1 cellular context compared by ENCODE assay signal in genomic region chr16:69726313-69727060, GRCh38.
TF ChIP-seq lines count a peak whose summit lies in the region.

Gene NQO1, minus strand, starts transcription at chr16:69726560. Its CDS starts 121 bp downstream, at chr16:69726439.

TF ChIP-seq in K562, 482 proteins besides CTCF, POLR2A, EP300 and RAD21 (continued from another document and continues in another):
- TF ChIP-seq CREB1 (IDR thresholded peaks at IDR 0.05) (peak; percentile 49; the same call in 1 of the 2 replicates), CREB1 (CRISPR knock-in tag; IDR thresholded peaks at IDR 0.05) (peak; percentile 56; the same call in 1 of the 2 replicates), EHMT2 (IDR thresholded peaks at IDR 0.05) (no peak), KLF1 (tag; IDR thresholded peaks at IDR 0.05) (peak; percentile 90), GMEB1 (CRISPR knock-in tag; IDR thresholded peaks at IDR 0.05) (no peak), YY1 (IDR thresholded peaks at IDR 0.05; ENCODE audit: borderline replicate concordance in 1 of 3, control insufficient read depth in 1 of 3, extremely low read depth in 1 of 3, insufficient read depth in 3 of 3, insufficient read length in 1 of 3, insufficient replicate concordance in 2 of 3, low read depth in 1 of 3, low read length in 2 of 3) (peak in 2 of 3 experiments; percentile 54 to 71), ZNF644 (tag; IDR thresholded peaks at IDR 0.05; ENCODE audit: low read depth) (no peak), ZFP1 (CRISPR knock-in tag; IDR thresholded peaks at IDR 0.05) (no peak), TCFL5 (CRISPR knock-in tag; conservative IDR thresholded peaks at IDR 0.05) (no peak), SP1 (CRISPR knock-in tag; IDR thresholded peaks at IDR 0.05) (no peak; the same call in 1 of the 2 replicates), ZNF253 (CRISPR knock-in tag; conservative IDR thresholded peaks at IDR 0.05) (no peak), ZNF274 (IDR thresholded peaks at IDR 0.05; ENCODE audit: borderline replicate concordance, low read depth, low read length) (no peak), ZNF830 (CRISPR knock-in tag; IDR thresholded peaks at IDR 0.05) (no peak), MBD1 (CRISPR knock-in tag; IDR thresholded peaks at IDR 0.05) (no peak), ZNF354B (CRISPR knock-in tag; IDR thresholded peaks at IDR 0.05) (no peak), ZFX (CRISPR knock-in tag; IDR thresholded peaks at IDR 0.05) (peak; percentile 72), STAT5A (IDR thresholded peaks at IDR 0.05; ENCODE audit: borderline replicate concordance, low read length) (no peak), RBM17 (IDR thresholded peaks at IDR 0.05; ENCODE audit: borderline replicate concordance, low read depth, low read length) (no peak), GABPB2 (CRISPR knock-in tag; conservative IDR thresholded peaks at IDR 0.05) (no peak), KDM1A (IDR thresholded peaks at IDR 0.05) (peak; percentile 65 to 69), POLR2B (IDR thresholded peaks at IDR 0.05; ENCODE audit: low read depth, partially characterized antibody) (peak; percentile 89), RNF2 (IDR thresholded peaks at IDR 0.05) (peak; percentile 82; the same call in 1 of the 2 replicates), ZBTB43 (CRISPR knock-in tag; IDR thresholded peaks at IDR 0.05) (no peak), HOXB6 (CRISPR knock-in tag; IDR thresholded peaks at IDR 0.05; ENCODE audit: borderline replicate concordance) (no peak), TAF1 (IDR thresholded peaks at IDR 0.05; ENCODE audit: control insufficient read depth, extremely low read depth, insufficient read depth, low read length, severe bottlenecking) (peak; percentile 75), NCOA2 (IDR thresholded peaks at IDR 0.05; ENCODE audit: partially characterized antibody in 2 of 2) (no peak), TEAD4 (IDR thresholded peaks at IDR 0.05; ENCODE audit: low read length) (peak; percentile 22; the same call in 1 of the 2 replicates), TEAD4 (CRISPR knock-in tag; IDR thresholded peaks at IDR 0.05; ENCODE audit: borderline replicate concordance) (no peak), YBX1 (IDR thresholded peaks at IDR 0.05) (no peak), TRIM24 (IDR thresholded peaks at IDR 0.05) (peak in 1 of 2 experiments; percentile 51; a peak in 1 of 4 replicates), SNAPC5 (CRISPR knock-in tag; IDR thresholded peaks at IDR 0.05) (no peak), HIVEP1 (CRISPR knock-in tag; IDR thresholded peaks at IDR 0.05) (no peak), TFE3 (CRISPR knock-in tag; IDR thresholded peaks at IDR 0.05) (no peak), RBFOX2 (IDR thresholded peaks at IDR 0.05; ENCODE audit: low read depth, low read length) (peak; percentile 98), ZMIZ1 (IDR thresholded peaks at IDR 0.05; ENCODE audit: low read depth in 2 of 2, low read length in 2 of 2) (no peak), CHCHD3 (CRISPR knock-in tag; IDR thresholded peaks at IDR 0.05) (no peak), HMG20A (CRISPR knock-in tag; conservative IDR thresholded peaks at IDR 0.05) (no peak), EZH2 (IDR thresholded peaks at IDR 0.05; ENCODE audit: borderline replicate concordance, low read depth, low read length) (no peak), TAF7 (tag; IDR thresholded peaks at IDR 0.05) (no peak), KDM5B (IDR thresholded peaks at IDR 0.05; ENCODE audit: insufficient replicate concordance, low read depth, low read length) (peak; percentile 92), ZNF699 (CRISPR knock-in tag; IDR thresholded peaks at IDR 0.05; ENCODE audit: insufficient replicate concordance) (no peak), ZNF347 (CRISPR knock-in tag; IDR thresholded peaks at IDR 0.05; ENCODE audit: low read depth) (no peak), HOMEZ (CRISPR knock-in tag; IDR thresholded peaks at IDR 0.05) (no peak), RUNX1 (IDR thresholded peaks at IDR 0.05; ENCODE audit: low read depth) (no peak), ZNF778 (CRISPR knock-in tag; IDR thresholded peaks at IDR 0.05) (no peak), MYBL2 (IDR thresholded peaks at IDR 0.05; ENCODE audit: low read depth) (no peak), MYBL2 (CRISPR knock-in tag; IDR thresholded peaks at IDR 0.05; ENCODE audit: borderline replicate concordance) (no peak), RAD51 (IDR thresholded peaks at IDR 0.05; ENCODE audit: borderline replicate concordance, low read depth) (no peak), BRD4 (IDR thresholded peaks at IDR 0.05) (no peak; the same call in 1 of the 2 replicates), ZNF311 (CRISPR knock-in tag; IDR thresholded peaks at IDR 0.05) (no peak), ZBTB17 (CRISPR knock-in tag; IDR thresholded peaks at IDR 0.05) (no peak), ZNF224 (CRISPR knock-in tag; IDR thresholded peaks at IDR 0.05) (no peak), NFRKB (IDR thresholded peaks at IDR 0.05; ENCODE audit: low read depth) (no peak), FOXJ2 (tag; IDR thresholded peaks at IDR 0.05) (no peak), MTF1 (CRISPR knock-in tag; IDR thresholded peaks at IDR 0.05; ENCODE audit: borderline replicate concordance) (no peak), GATAD2B (IDR thresholded peaks at IDR 0.05; ENCODE audit: borderline replicate concordance) (no peak; the same call in 1 of the 2 replicates), ZBTB2 (IDR thresholded peaks at IDR 0.05) (no peak; the same call in none of the 2 replicates), ZBTB8A (IDR thresholded peaks at IDR 0.05; ENCODE audit: partially characterized antibody) (no peak), POU5F1 (IDR thresholded peaks at IDR 0.05; ENCODE audit: borderline replicate concordance, low read depth, low read length, partially characterized antibody) (no peak), POLR2G (IDR thresholded peaks at IDR 0.05; ENCODE audit: low read depth, low read length) (peak; percentile 99), L3MBTL2 (IDR thresholded peaks at IDR 0.05) (peak; percentile 76), GATAD2A (IDR thresholded peaks at IDR 0.05) (no peak; the same call in none of the 2 replicates), ZNF507 (tag; conservative IDR thresholded peaks at IDR 0.05) (no peak), TBP (optimal IDR thresholded peaks at IDR 0.05; ENCODE audit: low read depth, low read length) (peak; percentile 96), ZNF121 (CRISPR knock-in tag; conservative IDR thresholded peaks at IDR 0.05) (no peak), ZNF75A (CRISPR knock-in tag; IDR thresholded peaks at IDR 0.05) (no peak), CHD1 (IDR thresholded peaks at IDR 0.05; ENCODE audit: low read length) (no peak), ZNF511 (CRISPR knock-in tag; IDR thresholded peaks at IDR 0.05) (no peak; the same call in none of the 2 replicates), U2AF1 (optimal IDR thresholded peaks at IDR 0.05; ENCODE audit: low read depth, low read length) (no peak), SETDB1 (IDR thresholded peaks at IDR 0.05; ENCODE audit: low read length) (no peak)
